1 cellular context compared by ENCODE assay signal in genomic region chr20:48275325-48275724, GRCh38.
TF ChIP-seq lines count a peak whose summit lies in the region.

No MANE protein-coding gene starts in this region.

TF ChIP-seq in GM23338, 12 proteins besides CTCF, POLR2A, EP300 and RAD21 (continued from another document):
- TF ChIP-seq REST (IDR thresholded peaks at IDR 0.05; ENCODE audit: unreplicated experiment) (no peak), ZNF114 (CRISPR knock-in tag; IDR thresholded peaks at IDR 0.05) (no peak), EZH2phosphoT487 (IDR thresholded peaks at IDR 0.05; ENCODE audit: unreplicated experiment) (no peak), NANOG (IDR thresholded peaks at IDR 0.05; ENCODE audit: borderline replicate concordance) (no peak), ZNF462 (CRISPR knock-in tag; IDR thresholded peaks at IDR 0.05) (no peak), STAT1 (IDR thresholded peaks at IDR 0.05; ENCODE audit: unreplicated experiment) (no peak), CREB1 (CRISPR knock-in tag; IDR thresholded peaks at IDR 0.05; ENCODE audit: low read depth) (no peak), ZNF331 (CRISPR knock-in tag; IDR thresholded peaks at IDR 0.05; ENCODE audit: low read depth) (no peak)
- TF ChIP-seq, protein P1, sequence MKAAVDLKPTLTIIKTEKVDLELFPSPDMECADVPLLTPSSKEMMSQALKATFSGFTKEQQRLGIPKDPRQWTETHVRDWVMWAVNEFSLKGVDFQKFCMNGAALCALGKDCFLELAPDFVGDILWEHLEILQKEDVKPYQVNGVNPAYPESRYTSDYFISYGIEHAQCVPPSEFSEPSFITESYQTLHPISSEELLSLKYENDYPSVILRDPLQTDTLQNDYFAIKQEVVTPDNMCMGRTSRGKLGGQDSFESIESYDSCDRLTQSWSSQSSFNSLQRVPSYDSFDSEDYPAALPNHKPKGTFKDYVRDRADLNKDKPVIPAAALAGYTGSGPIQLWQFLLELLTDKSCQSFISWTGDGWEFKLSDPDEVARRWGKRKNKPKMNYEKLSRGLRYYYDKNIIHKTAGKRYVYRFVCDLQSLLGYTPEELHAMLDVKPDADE (IDR thresholded peaks at IDR 0.05): no peak
